Comparison of ENCODE assay signal across 17 cellular contexts in genomic region chr20:32436142-32436861, GRCh38.
DNase-seq lines count a peak whose midpoint lies in the region; ATAC-seq, FAIRE-seq and TF ChIP-seq lines count a peak whose summit lies in the region.
"Had no signal": no experiment of that assay in that cellular context is flagged by ENCODE, and none has a peak within 500 bp of the region (broad histone marks: within the 10 kb centered on the region; RNA-seq: fewer than 3 reads in every experiment).

No MANE protein-coding gene starts in this region.

- H4K20me1 ChIP-seq in K562 (replicated peaks; ENCODE audit: control insufficient read depth, insufficient read depth, low read length), result peaks cover 13% of the 10 kb centered on the region

- H3K27ac ChIP-seq in K562 (ENCODE audit: extremely low read depth, low read depth, low read length) (no peak overlapping the region), testis (no peak overlapping the region)
- H3K27ac ChIP-seq: SJSA1 had no signal

- TF ChIP-seq CTCF in K562 (IDR thresholded peaks at IDR 0.05 in 2 of 3, conservative IDR thresholded peaks at IDR 0.05 in 1 of 3; ENCODE audit: insufficient read depth in 2 of 3, low read depth in 1 of 3, low read length in 3 of 3) (no peak), testis (IDR thresholded peaks at IDR 0.05) (no peak), glutamatergic neuron (IDR thresholded peaks at IDR 0.05; ENCODE audit: partially characterized antibody, unreplicated experiment) (no peak)

- no peaks in the 10 kb centered on the region for H3K9me3 Mint-ChIP-seq in activated naive CD4-positive, alpha-beta T cell treated with anti-CD3 and anti-CD28 coated beads, Interleukin-2, amount 50 U/mL, for 24 hours
- H3K9me3 Mint-ChIP-seq in activated naive CD4-positive, alpha-beta T cell treated with anti-CD3 and anti-CD28 coated beads, Interleukin-2, amount 50 U/mL, for 72 hours, result no peaks in the 10 kb centered on the region
- peaks cover 8% of the 10 kb centered on the region for H3K9me3 Mint-ChIP-seq in glutamatergic neuron (ENCODE audit: unreplicated experiment)

- TF ChIP-seq EP300 in K562 (IDR thresholded peaks at IDR 0.05; ENCODE audit: low read length), result no peak

- FAIRE-seq in K562 (lab: Jason Lieb, UNC) (no peak), HTR-8/SVneo (lab: Jason Lieb, UNC) (no peak)

- H3K4me2 ChIP-seq in K562 (ENCODE audit: insufficient read depth, low read length), result no peak overlapping the region

- no peak overlapping the region for H2AFZ ChIP-seq in K562 (ENCODE audit: low read depth, low read length)

- peak overlapping the region; percentile 23 for H3K27ac Mint-ChIP-seq in activated naive CD4-positive, alpha-beta T cell treated with anti-CD3 and anti-CD28 coated beads, Interleukin-2, amount 50 U/mL, for 24 hours
- H3K27ac Mint-ChIP-seq in activated naive CD4-positive, alpha-beta T cell treated with anti-CD3 and anti-CD28 coated beads, Interleukin-2, amount 50 U/mL, for 72 hours, result peak overlapping the region in 1 of 2 donors; percentile 68
- no peak overlapping the region for H3K27ac Mint-ChIP-seq in glutamatergic neuron (ENCODE audit: unreplicated experiment)

- no peaks in the 10 kb centered on the region for H3K79me2 ChIP-seq in K562 (ENCODE audit: control insufficient read depth, insufficient read depth, low read length)

- no peak for ATAC-seq in activated naive CD4-positive, alpha-beta T cell treated with anti-CD3 and anti-CD28 coated beads, Interleukin-2, amount 50 U/mL, for 72 hours
- no peak for ATAC-seq in K562
- ATAC-seq: PC-3 had no signal

- BruUV-seq in K562 (replicated peaks; lab: Mats Ljungman, UMichigan), result no TSS peak

- H3K4me3 ChIP-seq in H7 (ENCODE audit: insufficient read depth, low read depth, low read length) (no peak overlapping the region), K562 (no peak overlapping the region), testis (no peak overlapping the region)
- H3K4me3 ChIP-seq: SJSA1 had no signal

- in situ Hi-C loops in K562 (cut with MboI), result loop anchor here (5.0 kb wide), 1 partner anchor 104 kb away; no protein-coding TSS in a partner anchor

- POLR2A ChIA-PET in K562 (lab: Yijun Ruan, JAX), result interaction anchor here (1.1 kb wide), 1 partner anchor 60 kb away, joined by 4 read pairs; no protein-coding TSS in a partner anchor

- no peak overlapping the region for H3K9ac ChIP-seq in K562 (ENCODE audit: insufficient read depth in 1 of 2, low read depth in 2 of 2, low read length in 2 of 2)

- H3K4me1 ChIP-seq in K562 (replicated peaks in 1 of 2; ENCODE audit: control insufficient read depth in 2 of 2, insufficient read depth in 2 of 2, low read length in 2 of 2) (peaks cover 0 to 3% of the 10 kb centered on the region in 2 experiments; a peak in 1 of 5 replicates), testis (no peaks in the 10 kb centered on the region)
- H3K4me1 ChIP-seq: SJSA1 had no signal

- WGBS in K562 (ENCODE audit: insufficient coverage, low coverage, missing lambda C conversion rate), result 93% methylated on average over 11 of the region's 11 CpGs
- WGBS in testis, 2 donors, result 96 to 99% methylated on average over 9 to 11 of the region's 11 CpGs

- no peaks in the 10 kb centered on the region for H3K9me1 ChIP-seq in K562 (ENCODE audit: control insufficient read depth, insufficient read depth, low read length)

- TF ChIP-seq RAD21 in K562 (CRISPR knock-in tag; conservative IDR thresholded peaks at IDR 0.05 in 1 of 2, IDR thresholded peaks at IDR 0.05 in 1 of 2), result no peak

- no peak for DNase-seq in activated naive CD4-positive, alpha-beta T cell treated with anti-CD3 and anti-CD28 coated beads, Interleukin-2, amount 50 U/mL, for 72 hours (ENCODE audit: low spot score in 2 of 2)
- DNase-seq in H7, result peak; percentile 35
- DNase-seq in K562 (ENCODE audit: extremely low read depth in 1 of 4, low spot score in 3 of 4), result no peak
- peak; percentile 8 for DNase-seq in testis
- no peak for DNase-seq in HTR-8/SVneo (ENCODE audit: insufficient read length, low spot score)
- no peak for DNase-seq in glutamatergic neuron
- DNase-seq: ACHN, DMS79 treated with DMSO at 0.1 percent for 48 hours, NCI-H1417, NCI-H187, NCI-H2107, NCI-H2227 treated with DMSO at 0.1 percent for 48 hours, NCI-H510A treated with DMSO at 0.1 percent for 48 hours, NCI-H82, PC-3 had no signal

- H3K9me3 ChIP-seq in K562 (replicated peaks; ENCODE audit: control insufficient read depth, insufficient read depth, low read depth, low read length) (no peaks in the 10 kb centered on the region), testis (no peaks in the 10 kb centered on the region)
- H3K9me3 ChIP-seq: SJSA1 had no signal

- no peaks in the 10 kb centered on the region for H3K27me3 Mint-ChIP-seq in activated naive CD4-positive, alpha-beta T cell treated with anti-CD3 and anti-CD28 coated beads, Interleukin-2, amount 50 U/mL, for 24 hours
- H3K27me3 Mint-ChIP-seq in glutamatergic neuron (ENCODE audit: unreplicated experiment), result peaks cover 3% of the 10 kb centered on the region

- H3K27me3 ChIP-seq in H7 (ENCODE audit: control insufficient read depth, insufficient read depth, low read length), result no peaks in the 10 kb centered on the region
- no peaks in the 10 kb centered on the region for H3K27me3 ChIP-seq in K562 (ENCODE audit: control insufficient read depth in 2 of 2, insufficient read depth in 2 of 2, low read length in 2 of 2)
- H3K27me3 ChIP-seq in testis, result no peaks in the 10 kb centered on the region
- H3K27me3 ChIP-seq: SJSA1 had no signal

- H3K36me3 Mint-ChIP-seq in activated naive CD4-positive, alpha-beta T cell treated with anti-CD3 and anti-CD28 coated beads, Interleukin-2, amount 50 U/mL, for 24 hours, result peaks cover 10% of the 10 kb centered on the region
- H3K36me3 Mint-ChIP-seq in activated naive CD4-positive, alpha-beta T cell treated with anti-CD3 and anti-CD28 coated beads, Interleukin-2, amount 50 U/mL, for 72 hours, result peaks cover 28% of the 10 kb centered on the region in 2 donors
- H3K36me3 Mint-ChIP-seq in glutamatergic neuron (ENCODE audit: unreplicated experiment), result peaks cover 26% of the 10 kb centered on the region

- H3K36me3 ChIP-seq in H7 (replicated peaks; ENCODE audit: control insufficient read depth, insufficient read depth, low read length) (peaks cover 7% of the 10 kb centered on the region), K562 (ENCODE audit: control insufficient read depth, insufficient read depth, low read length) (peaks cover 84% of the 10 kb centered on the region), testis (ENCODE audit: low read depth, missing control alignments) (no peaks in the 10 kb centered on the region)

- intact Hi-C loops in K562 (cut with micrococcal nuclease) (loop anchor here (5.0 kb wide), 2 partner anchors 79 to 279 kb away; partner anchors contain the start of gene ASXL1), testis (cut with DNase I; ENCODE audit: low total_unique reads) (no loop called here)

- TF ChIP-seq POLR2A in K562 (conservative IDR thresholded peaks at IDR 0.05), result no peak
- TF ChIP-seq POLR2A in testis (IDR thresholded peaks at IDR 0.05), result no peak

- CTCF ChIA-PET in K562 (lab: Yijun Ruan, JAX; ENCODE audit: low intra/inter-chr PET ratio), result no interaction called here

- peaks cover 11% of the 10 kb centered on the region for H3K4me1 Mint-ChIP-seq in activated naive CD4-positive, alpha-beta T cell treated with anti-CD3 and anti-CD28 coated beads, Interleukin-2, amount 50 U/mL, for 24 hours
- H3K4me1 Mint-ChIP-seq in glutamatergic neuron (ENCODE audit: low read depth, unreplicated experiment), result peaks cover 11% of the 10 kb centered on the region

- H3K4me3 Mint-ChIP-seq in activated naive CD4-positive, alpha-beta T cell treated with anti-CD3 and anti-CD28 coated beads, Interleukin-2, amount 50 U/mL, for 24 hours, result no peak overlapping the region
- no peak overlapping the region for H3K4me3 Mint-ChIP-seq in glutamatergic neuron (ENCODE audit: unreplicated experiment)

TF ChIP-seq in K562, 482 proteins besides CTCF, POLR2A, EP300 and RAD21:
- TF ChIP-seq FOXK1 (CRISPR knock-in tag; IDR thresholded peaks at IDR 0.05; ENCODE audit: borderline replicate concordance) (no peak), POLR2AphosphoS5 (IDR thresholded peaks at IDR 0.05; ENCODE audit: control insufficient read depth, insufficient read depth, low read depth, low read length) (0 out of 2 replicates have a peak, but pooled peaks have one; percentile 14)
- TF ChIP-seq, protein P1, sequence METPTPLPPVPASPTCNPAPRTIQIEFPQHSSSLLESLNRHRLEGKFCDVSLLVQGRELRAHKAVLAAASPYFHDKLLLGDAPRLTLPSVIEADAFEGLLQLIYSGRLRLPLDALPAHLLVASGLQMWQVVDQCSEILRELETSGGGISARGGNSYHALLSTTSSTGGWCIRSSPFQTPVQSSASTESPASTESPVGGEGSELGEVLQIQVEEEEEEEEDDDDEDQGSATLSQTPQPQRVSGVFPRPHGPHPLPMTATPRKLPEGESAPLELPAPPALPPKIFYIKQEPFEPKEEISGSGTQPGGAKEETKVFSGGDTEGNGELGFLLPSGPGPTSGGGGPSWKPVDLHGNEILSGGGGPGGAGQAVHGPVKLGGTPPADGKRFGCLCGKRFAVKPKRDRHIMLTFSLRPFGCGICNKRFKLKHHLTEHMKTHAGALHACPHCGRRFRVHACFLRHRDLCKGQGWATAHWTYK (CRISPR knock-in tag; IDR thresholded peaks at IDR 0.05), result no peak

Comparison
In these comparisons a context has a peak if more than half of its experiments do, and no peak if none do; other contexts are left out.
1. DNase-seq: peak in H7 (single experiment) and testis (single experiment); none in activated naive CD4-positive, alpha-beta T cell treated with anti-CD3 and anti-CD28 coated beads, Interleukin-2, amount 50 U/mL, for 72 hours (0 of 2), K562 (0 of 4), HTR-8/SVneo (single experiment) and glutamatergic neuron (single experiment).